15 cellular contexts compared by ENCODE assay signal in the genomic region with DNA sequence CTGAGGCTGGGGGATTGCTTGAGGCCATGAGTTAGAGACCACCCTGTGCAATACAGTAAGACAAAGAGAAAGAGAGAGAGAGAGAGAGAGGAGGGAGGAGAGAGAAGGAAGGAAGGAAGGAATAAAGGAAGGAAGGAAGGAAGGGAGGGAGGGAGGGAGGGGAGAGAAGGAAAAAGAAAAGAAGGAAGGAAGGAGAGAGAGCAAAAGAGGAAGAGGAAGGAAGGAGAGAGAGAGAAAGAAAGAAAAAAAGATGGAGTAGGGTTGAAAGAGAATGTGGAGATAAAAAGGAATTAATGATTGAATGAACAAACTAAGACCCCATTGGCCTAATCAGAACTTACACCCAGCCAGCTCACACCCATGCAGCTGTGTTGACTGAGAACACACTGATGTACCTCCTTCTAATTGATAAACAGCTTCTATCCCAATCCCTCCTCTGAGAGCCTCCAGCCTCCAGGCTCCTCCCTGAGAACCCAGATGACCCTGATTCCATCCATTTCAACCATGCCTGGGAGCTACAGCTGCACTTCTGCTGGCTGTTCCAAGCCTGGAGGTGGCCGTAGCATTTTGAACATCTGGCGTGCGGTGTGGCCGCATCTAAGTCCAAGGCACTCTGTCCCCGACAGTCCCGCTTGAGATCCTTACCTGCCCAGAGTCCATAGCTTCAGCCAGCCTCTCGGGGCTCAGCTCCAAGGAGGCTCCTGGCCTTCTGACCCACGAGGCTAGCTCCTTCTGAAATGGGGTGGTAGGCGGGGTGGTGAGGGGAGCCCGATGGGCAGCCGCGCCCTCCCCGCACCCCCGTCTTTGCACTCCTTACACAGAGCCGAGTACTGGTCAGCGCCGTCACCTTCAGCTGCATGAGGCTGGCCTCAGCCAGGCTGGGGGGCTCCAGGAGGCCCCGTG. TPM values are rescaled to one million over a fixed set of nuclear protein-coding genes. Genes with fewer than 3 reads are reported as not detected.
DNase-seq lines count a peak whose midpoint lies in the region; ATAC-seq and TF ChIP-seq lines count a peak whose summit lies in the region.
"Had no signal": no experiment of that assay in that cellular context is flagged by ENCODE, and none has a peak within 500 bp of the region (broad histone marks: within the 10 kb centered on the region; RNA-seq: fewer than 3 reads in every experiment).

No MANE protein-coding gene starts in this region.

- ATAC-seq in stimulated activated effector memory CD8-positive, alpha-beta T cell treated with anti-CD3 and anti-CD28 coated beads, Interleukin-12 subunit alpha, Interleukin-12 subunit beta, amount 100 ng/mL, for 72 hours, result peak; percentile 47
- no peak for ATAC-seq in HG02642 (IDR thresholded peaks at IDR 0.05; ENCODE audit: poor library complexity, unreplicated experiment)
- ATAC-seq: CD8-positive, alpha-beta T cell had no signal

- no peaks in the 10 kb centered on the region for H3K9me3 Mint-ChIP-seq in stimulated activated effector memory CD8-positive, alpha-beta T cell treated with anti-CD3 and anti-CD28 coated beads, Interleukin-12 subunit alpha, Interleukin-12 subunit beta, amount 100 ng/mL, for 72 hours
- H3K9me3 Mint-ChIP-seq: CD8-positive, alpha-beta T cell had no signal

- no peaks in the 10 kb centered on the region for H3K4me1 Mint-ChIP-seq in stimulated activated effector memory CD8-positive, alpha-beta T cell treated with anti-CD3 and anti-CD28 coated beads, Interleukin-12 subunit alpha, Interleukin-12 subunit beta, amount 100 ng/mL, for 72 hours
- H3K4me1 Mint-ChIP-seq: B cell had no signal

- H3K27ac Mint-ChIP-seq in stimulated activated effector memory CD8-positive, alpha-beta T cell treated with anti-CD3 and anti-CD28 coated beads, Interleukin-12 subunit alpha, Interleukin-12 subunit beta, amount 100 ng/mL, for 72 hours, result no peak overlapping the region
- H3K27ac Mint-ChIP-seq: B cell; CD8-positive, alpha-beta T cell had no signal

- H3K4me3 ChIP-seq in epithelial cell of proximal tubule (ENCODE audit: low read depth, low read length), result peak overlapping the region; percentile 38

- H3K36me3 Mint-ChIP-seq in stimulated activated effector memory CD8-positive, alpha-beta T cell treated with anti-CD3 and anti-CD28 coated beads, Interleukin-12 subunit alpha, Interleukin-12 subunit beta, amount 100 ng/mL, for 72 hours, result no peaks in the 10 kb centered on the region
- H3K36me3 Mint-ChIP-seq: CD8-positive, alpha-beta T cell had no signal

- no peak for TF ChIP-seq CTCF in epithelial cell of proximal tubule (conservative IDR thresholded peaks at IDR 0.05; ENCODE audit: low read depth, low read length)

- no peak overlapping the region for H3K4me3 Mint-ChIP-seq in stimulated activated effector memory CD8-positive, alpha-beta T cell treated with anti-CD3 and anti-CD28 coated beads, Interleukin-12 subunit alpha, Interleukin-12 subunit beta, amount 100 ng/mL, for 72 hours
- H3K4me3 Mint-ChIP-seq: B cell; CD8-positive, alpha-beta T cell had no signal

- peak; percentile 10 for DNase-seq in COLO668 (lab: John Stamatoyannopoulos, UW; ENCODE audit: unreplicated experiment)
- DNase-seq in ELF-1 (ENCODE audit: low read depth, low spot score), result peak; percentile 16
- no peak for DNase-seq in epithelial cell of proximal tubule (ENCODE audit: low read depth)
- no peak for DNase-seq in stimulated activated effector memory CD8-positive, alpha-beta T cell treated with anti-CD3 and anti-CD28 coated beads, Interleukin-12 subunit alpha, Interleukin-12 subunit beta, amount 100 ng/mL, for 72 hours (ENCODE audit: low spot score in 2 of 2)
- DNase-seq in effector CD4-positive, alpha-beta T cell, result no peak
- no peak for DNase-seq in NCI-H2081 (lab: John Stamatoyannopoulos, UW)
- no peak for DNase-seq in D341Med (ENCODE audit: low spot score)
- DNase-seq: CD8-positive, alpha-beta T cell; NCI-H1417 treated with DMSO at 0.1 percent for 48 hours; NCI-H2107; NCI-H2227 treated with DMSO at 0.1 percent for 48 hours; NCI-H524 had no signal

RNA-seq across cellular contexts. Expression of a gene that starts 1.1 kb away (rescaled TPM):
- not detected in 2 replicates for total RNA-seq in epithelial cell of proximal tubule
- total RNA-seq: B cell; CD8-positive, alpha-beta T cell; T-helper 2 cell treated with Interferon-gamma antibody and Interleukin-4, amounts not matched to agents 100 ng/mL and 5 ng/mL, for 36 hours had no signal

RNA-seq across cellular contexts. Expression of a gene that starts 36.2 kb away (rescaled TPM):
- total RNA-seq in epithelial cell of proximal tubule, result 2.6 and 13.3 TPM in 2 replicates

RNA-seq across cellular contexts. Expression of a gene that starts 40.7 kb away (rescaled TPM):
- total RNA-seq in epithelial cell of proximal tubule, result not detected in 2 replicates
- total RNA-seq: B cell; T-helper 2 cell treated with Interferon-gamma antibody and Interleukin-4, amounts not matched to agents 100 ng/mL and 5 ng/mL, for 36 hours had no signal

RNA-seq across cellular contexts. Expression of a gene that starts 45.1 kb away (rescaled TPM):
- total RNA-seq in epithelial cell of proximal tubule, result not detected in 2 replicates
- total RNA-seq: B cell had no signal

RNA-seq across cellular contexts. Expression of a gene that starts 53.6 kb away (rescaled TPM):
- 14.3 and 14.7 TPM in 2 replicates for total RNA-seq in epithelial cell of proximal tubule

Comparison
In these comparisons a context has a peak if more than half of its experiments do, and no peak if none do; other contexts are left out.
1. DNase-seq: peak in COLO668 (single experiment) and ELF-1 (single experiment); none in epithelial cell of proximal tubule (single experiment), stimulated activated effector memory CD8-positive, alpha-beta T cell treated with anti-CD3 and anti-CD28 coated beads, Interleukin-12 subunit alpha, Interleukin-12 subunit beta, amount 100 ng/mL, for 72 hours (0 of 2), effector CD4-positive, alpha-beta T cell (single experiment), NCI-H2081 (0 of 2) and D341Med (single experiment).